ENCODE assay signal across 8 cellular contexts in genomic region chr12:57547366-57548315, GRCh38. TPM values are rescaled to one million over a fixed set of nuclear protein-coding genes. Genes with fewer than 3 reads are reported as not detected.
DNase-seq lines count a peak whose midpoint lies in the region; TF ChIP-seq lines count a peak whose summit lies in the region.

No MANE protein-coding gene starts in this region.

- peaks cover 47% of the 10 kb centered on the region for H3K4me1 Mint-ChIP-seq in nephron progenitor cell

- peak overlapping the region; percentile 98 for H3K4me3 Mint-ChIP-seq in nephron progenitor cell

- H4K20me1 ChIP-seq in BLaER1 treated with 17β-estradiol and CSF1 and Interleukin-3, amounts not matched to agents 10 nM and 100 nM = peaks cover 0 to 18% (median 7%) of the 10 kb centered on the region in 11 experiments; a peak in 9 of 22 replicates

- H3K27me3 Mint-ChIP-seq in nephron progenitor cell (ENCODE audit: low read depth, poor library complexity) = peaks cover 56% of the 10 kb centered on the region

- H3K9me3 Mint-ChIP-seq in nephron progenitor cell = no peaks in the 10 kb centered on the region

- DNase-seq in MG63 (no peak), nephron progenitor cell (no peak), GM03348 (ENCODE audit: low spot score) (no peak), NCI-H524 treated with DMSO at 0.1 percent for 48 hours (lab: John Stamatoyannopoulos, UW) (no peak), putamen (ENCODE audit: low spot score) (no peak)
- no peak for DNase-seq in effector CD4-positive, alpha-beta T cell

- peaks cover 35 to 46% (median 42%) of the 10 kb centered on the region in 10 experiments for H3K4me1 ChIP-seq in BLaER1 treated with 17β-estradiol and CSF1 and Interleukin-3, amounts not matched to agents 10 nM and 100 nM
- H3K4me1 ChIP-seq in duodenal mucosa (ENCODE audit: control insufficient read depth in 1 of 2, insufficient read depth in 2 of 2, low read length in 2 of 2) = peaks cover 18 to 22% of the 10 kb centered on the region in 2 donors

- H3K4me3 ChIP-seq in BLaER1 treated with 17β-estradiol and CSF1 and Interleukin-3, amounts not matched to agents 10 nM and 100 nM = peak overlapping the region; percentile 79 to 99 (median 94); a peak in 19 of 20 replicates
- peak overlapping the region; percentile 91 for H3K4me3 ChIP-seq in MG63
- peak overlapping the region; percentile 81 to 88 for H3K4me3 ChIP-seq in duodenal mucosa (ENCODE audit: low read depth in 1 of 2, low read length in 2 of 2)

- no peaks in the 10 kb centered on the region for H3K36me3 Mint-ChIP-seq in nephron progenitor cell (ENCODE audit: low read depth)

- H3K27ac ChIP-seq in BLaER1 treated with 17β-estradiol and CSF1 and Interleukin-3, amounts not matched to agents 10 nM and 100 nM = peak overlapping the region in 3 of 11 experiments; percentile 94 to 96 (median 96); a peak in 4 of 22 replicates
- no peak overlapping the region for H3K27ac ChIP-seq in duodenal mucosa (ENCODE audit: low read depth, low read length)

- H3K27ac Mint-ChIP-seq in nephron progenitor cell = no peak overlapping the region

- H3K4me2 ChIP-seq in BLaER1 treated with 17β-estradiol and CSF1 and Interleukin-3, amounts not matched to agents 10 nM and 100 nM = peak overlapping the region; percentile 19 to 98 (median 78); a peak in 21 of 22 replicates

- TF ChIP-seq CTCF in nephron progenitor cell (IDR thresholded peaks at IDR 0.05) = no peak

- H3K36me3 ChIP-seq in BLaER1 treated with 17β-estradiol and CSF1 and Interleukin-3, amounts not matched to agents 10 nM and 100 nM = peaks cover 0 to 14% (median 2%) of the 10 kb centered on the region in 11 experiments; a peak in 11 of 22 replicates
- H3K36me3 ChIP-seq in MG63 (peaks cover 16% of the 10 kb centered on the region), duodenal mucosa (ENCODE audit: control insufficient read depth in 1 of 2, insufficient read depth in 2 of 2, low read length in 2 of 2) (no peaks in the 10 kb centered on the region)

- no peaks in the 10 kb centered on the region for H3K9me3 ChIP-seq in BLaER1 treated with 17β-estradiol and CSF1 and Interleukin-3, amounts not matched to agents 10 nM and 100 nM (replicated peaks in 1 of 11)
- H3K9me3 ChIP-seq in MG63 (no peaks in the 10 kb centered on the region), duodenal mucosa (ENCODE audit: control insufficient read depth in 1 of 2, low read length in 2 of 2) (no peaks in the 10 kb centered on the region)

- H3K9ac ChIP-seq in BLaER1 treated with 17β-estradiol and CSF1 and Interleukin-3, amounts not matched to agents 10 nM and 100 nM = peak overlapping the region in 10 of 11 experiments; percentile 89 to 98 (median 96); a peak in 16 of 22 replicates
- H3K9ac ChIP-seq in duodenal mucosa (ENCODE audit: low read depth in 1 of 2, low read length in 2 of 2) = peak overlapping the region; percentile 7 to 94

- H3K27me3 ChIP-seq in BLaER1 treated with 17β-estradiol and CSF1 and Interleukin-3, amounts not matched to agents 10 nM and 100 nM = peaks cover 43 to 54% (median 47%) of the 10 kb centered on the region in 11 experiments
- H3K27me3 ChIP-seq in MG63 (no peaks in the 10 kb centered on the region), duodenal mucosa (ENCODE audit: control insufficient read depth in 1 of 2, insufficient read depth in 2 of 2, low read length in 2 of 2) (peaks cover 23 to 30% of the 10 kb centered on the region in 2 donors)

RNA-seq across cellular contexts. Expression of gene DCTN2, which starts 0.6 kb away (rescaled TPM):
- 158 and 249 TPM in 2 replicates for total RNA-seq in MG63 (2014; rRNA removed; shearing (Covaris generic); ENCODE audit: low replicate concordance)

RNA-seq across cellular contexts. Expression of gene KIF5A, which starts 2.2 kb away (rescaled TPM):
- total RNA-seq in MG63 (2014; rRNA removed; shearing (Covaris generic); ENCODE audit: low replicate concordance) = not detected in 2 replicates

RNA-seq across cellular contexts. Expression of gene MBD6, which starts 25.0 kb away (rescaled TPM):
- 0.07 and 3.0 TPM in 2 replicates for total RNA-seq in MG63 (2014; rRNA removed; shearing (Covaris generic); ENCODE audit: low replicate concordance)

RNA-seq across cellular contexts. Expression of gene DDIT3, which starts 27.3 kb away (rescaled TPM):
- 9.9 and 17.1 TPM in 2 replicates for total RNA-seq in MG63 (2014; rRNA removed; shearing (Covaris generic); ENCODE audit: low replicate concordance)

RNA-seq across cellular contexts. Expression of gene PIP4K2C, which starts 43.4 kb away (rescaled TPM):
- 16.3 and 98.3 TPM in 2 replicates for total RNA-seq in MG63 (2014; rRNA removed; shearing (Covaris generic); ENCODE audit: low replicate concordance)
